ENCODE assay signal across 1 cellular context in the genomic region with DNA sequence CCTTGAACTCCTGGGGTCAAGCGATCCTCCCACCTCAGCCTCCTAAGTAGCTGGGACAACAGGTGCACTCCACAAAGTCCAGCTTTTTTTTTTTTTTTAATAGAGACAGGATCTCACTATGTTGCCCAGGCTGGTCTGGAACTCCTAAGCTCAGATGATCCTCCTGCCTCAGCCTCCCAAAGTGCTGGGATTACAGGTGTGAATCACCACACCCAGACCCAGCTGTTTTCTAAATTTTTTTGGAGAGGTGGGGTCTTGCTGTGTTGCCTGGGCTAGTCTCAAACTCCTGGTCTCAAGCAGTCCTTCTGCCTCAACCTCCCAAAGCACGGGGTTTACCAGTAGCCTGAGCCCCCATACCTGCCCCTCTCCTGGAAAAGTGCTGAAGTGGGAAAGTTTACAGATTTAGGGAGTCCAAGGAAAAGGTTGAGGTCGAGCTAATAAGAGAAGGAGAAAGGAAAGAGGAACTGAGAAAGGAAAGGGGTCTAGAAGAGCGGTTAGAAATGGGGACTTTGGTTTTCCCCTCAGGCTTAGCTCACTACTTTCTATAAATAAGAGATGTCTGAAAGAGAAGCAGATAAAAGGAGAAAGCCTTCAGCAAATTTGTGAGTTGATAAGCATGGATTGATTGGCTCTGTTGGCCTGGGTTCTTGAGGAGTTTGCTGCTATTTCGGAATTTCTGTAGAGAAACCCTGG.
A peak's percentile ranks its signal among the peaks of the same experiment; 100 is the strongest.
TF ChIP-seq lines count a peak whose summit lies in the region.

No MANE protein-coding gene starts in this region.

TF ChIP-seq in GM12878, 131 proteins besides CTCF, POLR2A, EP300 and RAD21 (continued from another document and continues in another):
- TF ChIP-seq, protein P1, sequence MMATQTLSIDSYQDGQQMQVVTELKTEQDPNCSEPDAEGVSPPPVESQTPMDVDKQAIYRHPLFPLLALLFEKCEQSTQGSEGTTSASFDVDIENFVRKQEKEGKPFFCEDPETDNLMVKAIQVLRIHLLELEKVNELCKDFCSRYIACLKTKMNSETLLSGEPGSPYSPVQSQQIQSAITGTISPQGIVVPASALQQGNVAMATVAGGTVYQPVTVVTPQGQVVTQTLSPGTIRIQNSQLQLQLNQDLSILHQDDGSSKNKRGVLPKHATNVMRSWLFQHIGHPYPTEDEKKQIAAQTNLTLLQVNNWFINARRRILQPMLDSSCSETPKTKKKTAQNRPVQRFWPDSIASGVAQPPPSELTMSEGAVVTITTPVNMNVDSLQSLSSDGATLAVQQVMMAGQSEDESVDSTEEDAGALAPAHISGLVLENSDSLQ (IDR thresholded peaks at IDR 0.05) = peak; percentile 29; the same call in 1 of the 2 replicates
- TF ChIP-seq NFXL1 (IDR thresholded peaks at IDR 0.05; ENCODE audit: borderline replicate concordance) = no peak
- TF ChIP-seq, protein P2, sequence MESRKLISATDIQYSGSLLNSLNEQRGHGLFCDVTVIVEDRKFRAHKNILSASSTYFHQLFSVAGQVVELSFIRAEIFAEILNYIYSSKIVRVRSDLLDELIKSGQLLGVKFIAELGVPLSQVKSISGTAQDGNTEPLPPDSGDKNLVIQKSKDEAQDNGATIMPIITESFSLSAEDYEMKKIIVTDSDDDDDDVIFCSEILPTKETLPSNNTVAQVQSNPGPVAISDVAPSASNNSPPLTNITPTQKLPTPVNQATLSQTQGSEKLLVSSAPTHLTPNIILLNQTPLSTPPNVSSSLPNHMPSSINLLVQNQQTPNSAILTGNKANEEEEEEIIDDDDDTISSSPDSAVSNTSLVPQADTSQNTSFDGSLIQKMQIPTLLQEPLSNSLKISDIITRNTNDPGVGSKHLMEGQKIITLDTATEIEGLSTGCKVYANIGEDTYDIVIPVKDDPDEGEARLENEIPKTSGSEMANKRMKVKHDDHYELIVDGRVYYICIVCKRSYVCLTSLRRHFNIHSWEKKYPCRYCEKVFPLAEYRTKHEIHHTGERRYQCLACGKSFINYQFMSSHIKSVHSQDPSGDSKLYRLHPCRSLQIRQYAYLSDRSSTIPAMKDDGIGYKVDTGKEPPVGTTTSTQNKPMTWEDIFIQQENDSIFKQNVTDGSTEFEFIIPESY (IDR thresholded peaks at IDR 0.05) = no peak
- TF ChIP-seq, protein P3, sequence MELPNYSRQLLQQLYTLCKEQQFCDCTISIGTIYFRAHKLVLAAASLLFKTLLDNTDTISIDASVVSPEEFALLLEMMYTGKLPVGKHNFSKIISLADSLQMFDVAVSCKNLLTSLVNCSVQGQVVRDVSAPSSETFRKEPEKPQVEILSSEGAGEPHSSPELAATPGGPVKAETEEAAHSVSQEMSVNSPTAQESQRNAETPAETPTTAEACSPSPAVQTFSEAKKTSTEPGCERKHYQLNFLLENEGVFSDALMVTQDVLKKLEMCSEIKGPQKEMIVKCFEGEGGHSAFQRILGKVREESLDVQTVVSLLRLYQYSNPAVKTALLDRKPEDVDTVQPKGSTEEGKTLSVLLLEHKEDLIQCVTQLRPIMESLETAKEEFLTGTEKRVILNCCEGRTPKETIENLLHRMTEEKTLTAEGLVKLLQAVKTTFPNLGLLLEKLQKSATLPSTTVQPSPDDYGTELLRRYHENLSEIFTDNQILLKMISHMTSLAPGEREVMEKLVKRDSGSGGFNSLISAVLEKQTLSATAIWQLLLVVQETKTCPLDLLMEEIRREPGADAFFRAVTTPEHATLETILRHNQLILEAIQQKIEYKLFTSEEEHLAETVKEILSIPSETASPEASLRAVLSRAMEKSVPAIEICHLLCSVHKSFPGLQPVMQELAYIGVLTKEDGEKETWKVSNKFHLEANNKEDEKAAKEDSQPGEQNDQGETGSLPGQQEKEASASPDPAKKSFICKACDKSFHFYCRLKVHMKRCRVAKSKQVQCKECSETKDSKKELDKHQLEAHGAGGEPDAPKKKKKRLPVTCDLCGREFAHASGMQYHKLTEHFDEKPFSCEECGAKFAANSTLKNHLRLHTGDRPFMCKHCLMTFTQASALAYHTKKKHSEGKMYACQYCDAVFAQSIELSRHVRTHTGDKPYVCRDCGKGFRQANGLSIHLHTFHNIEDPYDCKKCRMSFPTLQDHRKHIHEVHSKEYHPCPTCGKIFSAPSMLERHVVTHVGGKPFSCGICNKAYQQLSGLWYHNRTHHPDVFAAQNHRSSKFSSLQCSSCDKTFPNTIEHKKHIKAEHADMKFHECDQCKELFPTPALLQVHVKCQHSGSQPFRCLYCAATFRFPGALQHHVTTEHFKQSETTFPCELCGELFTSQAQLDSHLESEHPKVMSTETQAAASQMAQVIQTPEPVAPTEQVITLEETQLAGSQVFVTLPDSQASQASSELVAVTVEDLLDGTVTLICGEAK (IDR thresholded peaks at IDR 0.05; ENCODE audit: borderline replicate concordance) = no peak
- peak; percentile 90 for TF ChIP-seq BMI1 (IDR thresholded peaks at IDR 0.05; ENCODE audit: borderline replicate concordance)
- TF ChIP-seq, protein P4, sequence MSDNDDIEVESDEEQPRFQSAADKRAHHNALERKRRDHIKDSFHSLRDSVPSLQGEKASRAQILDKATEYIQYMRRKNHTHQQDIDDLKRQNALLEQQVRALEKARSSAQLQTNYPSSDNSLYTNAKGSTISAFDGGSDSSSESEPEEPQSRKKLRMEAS (IDR thresholded peaks at IDR 0.05; ENCODE audit: low read depth, low read length) = no peak
- TF ChIP-seq ZNF24 (IDR thresholded peaks at IDR 0.05) = no peak
- TF ChIP-seq, protein P5, sequence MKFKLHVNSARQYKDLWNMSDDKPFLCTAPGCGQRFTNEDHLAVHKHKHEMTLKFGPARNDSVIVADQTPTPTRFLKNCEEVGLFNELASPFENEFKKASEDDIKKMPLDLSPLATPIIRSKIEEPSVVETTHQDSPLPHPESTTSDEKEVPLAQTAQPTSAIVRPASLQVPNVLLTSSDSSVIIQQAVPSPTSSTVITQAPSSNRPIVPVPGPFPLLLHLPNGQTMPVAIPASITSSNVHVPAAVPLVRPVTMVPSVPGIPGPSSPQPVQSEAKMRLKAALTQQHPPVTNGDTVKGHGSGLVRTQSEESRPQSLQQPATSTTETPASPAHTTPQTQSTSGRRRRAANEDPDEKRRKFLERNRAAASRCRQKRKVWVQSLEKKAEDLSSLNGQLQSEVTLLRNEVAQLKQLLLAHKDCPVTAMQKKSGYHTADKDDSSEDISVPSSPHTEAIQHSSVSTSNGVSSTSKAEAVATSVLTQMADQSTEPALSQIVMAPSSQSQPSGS (IDR thresholded peaks at IDR 0.05; ENCODE audit: low read length) = peak; percentile 96
- peak; percentile 68 for TF ChIP-seq RELA (IDR thresholded peaks at IDR 0.05; ENCODE audit: borderline replicate concordance, partially characterized antibody)
- no peak for TF ChIP-seq SIN3A (IDR thresholded peaks at IDR 0.05; ENCODE audit: low read depth, low read length)
- TF ChIP-seq IKZF1 (conservative IDR thresholded peaks at IDR 0.05) = peak; percentile 100
- peak; percentile 98 for TF ChIP-seq BCL11A (IDR thresholded peaks at IDR 0.05; ENCODE audit: low read depth, low read length)
- TF ChIP-seq, protein P6, sequence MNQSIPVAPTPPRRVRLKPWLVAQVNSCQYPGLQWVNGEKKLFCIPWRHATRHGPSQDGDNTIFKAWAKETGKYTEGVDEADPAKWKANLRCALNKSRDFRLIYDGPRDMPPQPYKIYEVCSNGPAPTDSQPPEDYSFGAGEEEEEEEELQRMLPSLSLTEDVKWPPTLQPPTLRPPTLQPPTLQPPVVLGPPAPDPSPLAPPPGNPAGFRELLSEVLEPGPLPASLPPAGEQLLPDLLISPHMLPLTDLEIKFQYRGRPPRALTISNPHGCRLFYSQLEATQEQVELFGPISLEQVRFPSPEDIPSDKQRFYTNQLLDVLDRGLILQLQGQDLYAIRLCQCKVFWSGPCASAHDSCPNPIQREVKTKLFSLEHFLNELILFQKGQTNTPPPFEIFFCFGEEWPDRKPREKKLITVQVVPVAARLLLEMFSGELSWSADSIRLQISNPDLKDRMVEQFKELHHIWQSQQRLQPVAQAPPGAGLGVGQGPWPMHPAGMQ (IDR thresholded peaks at IDR 0.05; ENCODE audit: borderline replicate concordance) = no peak
- no peak for TF ChIP-seq HDGF (IDR thresholded peaks at IDR 0.05)
- no peak for TF ChIP-seq RCOR1 (conservative IDR thresholded peaks at IDR 0.05; ENCODE audit: low read depth, low read length)
- TF ChIP-seq CREB1 (IDR thresholded peaks at IDR 0.05; ENCODE audit: low read depth) = peak; percentile 44; the same call in 1 of the 2 replicates
- 0 out of 2 replicates have a peak, but pooled peaks have one; percentile 30 for TF ChIP-seq STAT1 (conservative IDR thresholded peaks at IDR 0.05)
- TF ChIP-seq JUNB (IDR thresholded peaks at IDR 0.05) = peak; percentile 83
- TF ChIP-seq RFX5 (IDR thresholded peaks at IDR 0.05; ENCODE audit: low read depth, low read length) = no peak
- no peak for TF ChIP-seq SRF (IDR thresholded peaks at IDR 0.05; ENCODE audit: low read depth in 2 of 2, low read length in 2 of 2)
- TF ChIP-seq, protein P7, sequence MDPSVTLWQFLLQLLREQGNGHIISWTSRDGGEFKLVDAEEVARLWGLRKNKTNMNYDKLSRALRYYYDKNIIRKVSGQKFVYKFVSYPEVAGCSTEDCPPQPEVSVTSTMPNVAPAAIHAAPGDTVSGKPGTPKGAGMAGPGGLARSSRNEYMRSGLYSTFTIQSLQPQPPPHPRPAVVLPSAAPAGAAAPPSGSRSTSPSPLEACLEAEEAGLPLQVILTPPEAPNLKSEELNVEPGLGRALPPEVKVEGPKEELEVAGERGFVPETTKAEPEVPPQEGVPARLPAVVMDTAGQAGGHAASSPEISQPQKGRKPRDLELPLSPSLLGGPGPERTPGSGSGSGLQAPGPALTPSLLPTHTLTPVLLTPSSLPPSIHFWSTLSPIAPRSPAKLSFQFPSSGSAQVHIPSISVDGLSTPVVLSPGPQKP (IDR thresholded peaks at IDR 0.05; ENCODE audit: low read depth, low read length) = no peak
- TF ChIP-seq SP1 (IDR thresholded peaks at IDR 0.05; ENCODE audit: low read depth, low read length) = no peak
- peak; percentile 88 for TF ChIP-seq TBL1XR1 (IDR thresholded peaks at IDR 0.05; ENCODE audit: low read depth, low read length)
- TF ChIP-seq CHD1 (IDR thresholded peaks at IDR 0.05; ENCODE audit: low read depth, low read length) = no peak
- TF ChIP-seq DPF2 (IDR thresholded peaks at IDR 0.05) = peak; percentile 99
- TF ChIP-seq, protein P8, sequence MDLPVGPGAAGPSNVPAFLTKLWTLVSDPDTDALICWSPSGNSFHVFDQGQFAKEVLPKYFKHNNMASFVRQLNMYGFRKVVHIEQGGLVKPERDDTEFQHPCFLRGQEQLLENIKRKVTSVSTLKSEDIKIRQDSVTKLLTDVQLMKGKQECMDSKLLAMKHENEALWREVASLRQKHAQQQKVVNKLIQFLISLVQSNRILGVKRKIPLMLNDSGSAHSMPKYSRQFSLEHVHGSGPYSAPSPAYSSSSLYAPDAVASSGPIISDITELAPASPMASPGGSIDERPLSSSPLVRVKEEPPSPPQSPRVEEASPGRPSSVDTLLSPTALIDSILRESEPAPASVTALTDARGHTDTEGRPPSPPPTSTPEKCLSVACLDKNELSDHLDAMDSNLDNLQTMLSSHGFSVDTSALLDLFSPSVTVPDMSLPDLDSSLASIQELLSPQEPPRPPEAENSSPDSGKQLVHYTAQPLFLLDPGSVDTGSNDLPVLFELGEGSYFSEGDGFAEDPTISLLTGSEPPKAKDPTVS (IDR thresholded peaks at IDR 0.05; ENCODE audit: low read depth, low read length) = no peak
- no peak for TF ChIP-seq ZNF384 (IDR thresholded peaks at IDR 0.05; ENCODE audit: borderline replicate concordance, low read depth, low read length)
- no peak for TF ChIP-seq TCF3 (IDR thresholded peaks at IDR 0.05; ENCODE audit: borderline replicate concordance, insufficient read depth, low read depth, low read length)
- TF ChIP-seq, protein P9, sequence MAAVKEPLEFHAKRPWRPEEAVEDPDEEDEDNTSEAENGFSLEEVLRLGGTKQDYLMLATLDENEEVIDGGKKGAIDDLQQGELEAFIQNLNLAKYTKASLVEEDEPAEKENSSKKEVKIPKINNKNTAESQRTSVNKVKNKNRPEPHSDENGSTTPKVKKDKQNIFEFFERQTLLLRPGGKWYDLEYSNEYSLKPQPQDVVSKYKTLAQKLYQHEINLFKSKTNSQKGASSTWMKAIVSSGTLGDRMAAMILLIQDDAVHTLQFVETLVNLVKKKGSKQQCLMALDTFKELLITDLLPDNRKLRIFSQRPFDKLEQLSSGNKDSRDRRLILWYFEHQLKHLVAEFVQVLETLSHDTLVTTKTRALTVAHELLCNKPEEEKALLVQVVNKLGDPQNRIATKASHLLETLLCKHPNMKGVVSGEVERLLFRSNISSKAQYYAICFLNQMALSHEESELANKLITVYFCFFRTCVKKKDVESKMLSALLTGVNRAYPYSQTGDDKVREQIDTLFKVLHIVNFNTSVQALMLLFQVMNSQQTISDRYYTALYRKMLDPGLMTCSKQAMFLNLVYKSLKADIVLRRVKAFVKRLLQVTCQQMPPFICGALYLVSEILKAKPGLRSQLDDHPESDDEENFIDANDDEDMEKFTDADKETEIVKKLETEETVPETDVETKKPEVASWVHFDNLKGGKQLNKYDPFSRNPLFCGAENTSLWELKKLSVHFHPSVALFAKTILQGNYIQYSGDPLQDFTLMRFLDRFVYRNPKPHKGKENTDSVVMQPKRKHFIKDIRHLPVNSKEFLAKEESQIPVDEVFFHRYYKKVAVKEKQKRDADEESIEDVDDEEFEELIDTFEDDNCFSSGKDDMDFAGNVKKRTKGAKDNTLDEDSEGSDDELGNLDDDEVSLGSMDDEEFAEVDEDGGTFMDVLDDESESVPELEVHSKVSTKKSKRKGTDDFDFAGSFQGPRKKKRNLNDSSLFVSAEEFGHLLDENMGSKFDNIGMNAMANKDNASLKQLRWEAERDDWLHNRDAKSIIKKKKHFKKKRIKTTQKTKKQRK (IDR thresholded peaks at IDR 0.05; ENCODE audit: low read depth, low read length) = no peak
- TF ChIP-seq, protein P10, sequence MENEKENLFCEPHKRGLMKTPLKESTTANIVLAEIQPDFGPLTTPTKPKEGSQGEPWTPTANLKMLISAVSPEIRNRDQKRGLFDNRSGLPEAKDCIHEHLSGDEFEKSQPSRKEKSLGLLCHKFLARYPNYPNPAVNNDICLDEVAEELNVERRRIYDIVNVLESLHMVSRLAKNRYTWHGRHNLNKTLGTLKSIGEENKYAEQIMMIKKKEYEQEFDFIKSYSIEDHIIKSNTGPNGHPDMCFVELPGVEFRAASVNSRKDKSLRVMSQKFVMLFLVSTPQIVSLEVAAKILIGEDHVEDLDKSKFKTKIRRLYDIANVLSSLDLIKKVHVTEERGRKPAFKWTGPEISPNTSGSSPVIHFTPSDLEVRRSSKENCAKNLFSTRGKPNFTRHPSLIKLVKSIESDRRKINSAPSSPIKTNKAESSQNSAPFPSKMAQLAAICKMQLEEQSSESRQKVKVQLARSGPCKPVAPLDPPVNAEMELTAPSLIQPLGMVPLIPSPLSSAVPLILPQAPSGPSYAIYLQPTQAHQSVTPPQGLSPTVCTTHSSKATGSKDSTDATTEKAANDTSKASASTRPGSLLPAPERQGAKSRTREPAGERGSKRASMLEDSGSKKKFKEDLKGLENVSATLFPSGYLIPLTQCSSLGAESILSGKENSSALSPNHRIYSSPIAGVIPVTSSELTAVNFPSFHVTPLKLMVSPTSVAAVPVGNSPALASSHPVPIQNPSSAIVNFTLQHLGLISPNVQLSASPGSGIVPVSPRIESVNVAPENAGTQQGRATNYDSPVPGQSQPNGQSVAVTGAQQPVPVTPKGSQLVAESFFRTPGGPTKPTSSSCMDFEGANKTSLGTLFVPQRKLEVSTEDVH (IDR thresholded peaks at IDR 0.05; ENCODE audit: low read depth, partially characterized antibody) = no peak
- no peak for TF ChIP-seq HDAC6 (IDR thresholded peaks at IDR 0.05; ENCODE audit: unreplicated experiment)
